In genomic region chr12:56258820-56259183, GRCh38 we compare ENCODE assay signal across 1 cellular context.
TF ChIP-seq lines count a peak whose summit lies in the region.

No MANE protein-coding gene starts in this region.

TF ChIP-seq in WTC11, 78 proteins besides CTCF, POLR2A, EP300 and RAD21 (continued from another document):
- TF ChIP-seq AFF4 (CRISPR knock-in tag; IDR thresholded peaks at IDR 0.05; ENCODE audit: borderline replicate concordance), result no peak
- TF ChIP-seq FOXJ3 (CRISPR knock-in tag; IDR thresholded peaks at IDR 0.05; ENCODE audit: borderline replicate concordance), result no peak
- no peak for TF ChIP-seq SMAD4 (CRISPR knock-in tag; IDR thresholded peaks at IDR 0.05)
- no peak for TF ChIP-seq ELF4 (CRISPR knock-in tag; IDR thresholded peaks at IDR 0.05; ENCODE audit: low read depth)
- TF ChIP-seq, protein P1, sequence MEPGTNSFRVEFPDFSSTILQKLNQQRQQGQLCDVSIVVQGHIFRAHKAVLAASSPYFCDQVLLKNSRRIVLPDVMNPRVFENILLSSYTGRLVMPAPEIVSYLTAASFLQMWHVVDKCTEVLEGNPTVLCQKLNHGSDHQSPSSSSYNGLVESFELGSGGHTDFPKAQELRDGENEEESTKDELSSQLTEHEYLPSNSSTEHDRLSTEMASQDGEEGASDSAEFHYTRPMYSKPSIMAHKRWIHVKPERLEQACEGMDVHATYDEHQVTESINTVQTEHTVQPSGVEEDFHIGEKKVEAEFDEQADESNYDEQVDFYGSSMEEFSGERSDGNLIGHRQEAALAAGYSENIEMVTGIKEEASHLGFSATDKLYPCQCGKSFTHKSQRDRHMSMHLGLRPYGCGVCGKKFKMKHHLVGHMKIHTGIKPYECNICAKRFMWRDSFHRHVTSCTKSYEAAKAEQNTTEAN (CRISPR knock-in tag; IDR thresholded peaks at IDR 0.05), result no peak
- TF ChIP-seq, protein P2, sequence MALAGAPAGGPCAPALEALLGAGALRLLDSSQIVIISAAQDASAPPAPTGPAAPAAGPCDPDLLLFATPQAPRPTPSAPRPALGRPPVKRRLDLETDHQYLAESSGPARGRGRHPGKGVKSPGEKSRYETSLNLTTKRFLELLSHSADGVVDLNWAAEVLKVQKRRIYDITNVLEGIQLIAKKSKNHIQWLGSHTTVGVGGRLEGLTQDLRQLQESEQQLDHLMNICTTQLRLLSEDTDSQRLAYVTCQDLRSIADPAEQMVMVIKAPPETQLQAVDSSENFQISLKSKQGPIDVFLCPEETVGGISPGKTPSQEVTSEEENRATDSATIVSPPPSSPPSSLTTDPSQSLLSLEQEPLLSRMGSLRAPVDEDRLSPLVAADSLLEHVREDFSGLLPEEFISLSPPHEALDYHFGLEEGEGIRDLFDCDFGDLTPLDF (CRISPR knock-in tag; IDR thresholded peaks at IDR 0.05), result no peak
- no peak for TF ChIP-seq ZNF416 (CRISPR knock-in tag; IDR thresholded peaks at IDR 0.05)
- no peak for TF ChIP-seq ATF3 (CRISPR knock-in tag; conservative IDR thresholded peaks at IDR 0.05)
- TF ChIP-seq ZNF121 (CRISPR knock-in tag; IDR thresholded peaks at IDR 0.05), result no peak
